ENCODE assay signal across 17 cellular contexts in genomic region chr20:14883324-14883723, GRCh38.
A peak's percentile ranks its signal among the peaks of the same experiment; 100 is the strongest.
DNase-seq lines count a peak whose midpoint lies in the region; ATAC-seq and TF ChIP-seq lines count a peak whose summit lies in the region.
"Had no signal": no experiment of that assay in that cellular context is flagged by ENCODE, and none has a peak within 500 bp of the region (broad histone marks: within the 10 kb centered on the region; RNA-seq: fewer than 3 reads in every experiment).

No MANE protein-coding gene starts in this region.

- H3K27me3 Mint-ChIP-seq in MCF 10A (ENCODE audit: insufficient read depth, unreplicated experiment) = no peaks in the 10 kb centered on the region
- H3K27me3 Mint-ChIP-seq: CD4-positive, CD25-positive, alpha-beta regulatory T cell had no signal

- intact Hi-C loops in mammary epithelial cell (cut with micrococcal nuclease) = loop anchor here (5.0 to 10.0 kb wide), 2 partner anchors 359 to 546 kb away; partner anchors contain the start of gene FLRT3
- intact Hi-C loops in MCF 10A (cut with micrococcal nuclease) = no loop called here

- H3K27me3 ChIP-seq in mammary epithelial cell (ENCODE audit: insufficient read depth, low read length) (no peaks in the 10 kb centered on the region), foreskin keratinocyte (no peaks in the 10 kb centered on the region), trophoblast cell (ENCODE audit: insufficient read depth, low read length) (no peaks in the 10 kb centered on the region)
- H3K27me3 ChIP-seq: BLaER1 treated with 17β-estradiol and CSF1 and Interleukin-3, amounts not matched to agents 10 nM and 100 nM had no signal

- no peak overlapping the region for H4K12ac ChIP-seq in trophoblast cell (ENCODE audit: low read depth, low read length)

- dilution Hi-C loops in mammary epithelial cell (cut with HindIII; ENCODE audit: low sequenced_read_pairs) = no loop called here

- no peak overlapping the region for H2BK12ac ChIP-seq in trophoblast cell (ENCODE audit: low read length)

- H3K27ac ChIP-seq in mammary epithelial cell (ENCODE audit: insufficient read depth, low read depth, low read length) (peak overlapping the region; percentile 79), foreskin keratinocyte (peak overlapping the region; percentile 82), trophoblast cell (ENCODE audit: low read depth, low read length) (no peak overlapping the region)
- H3K27ac ChIP-seq: 22Rv1; BLaER1 treated with 17β-estradiol and CSF1 and Interleukin-3, amounts not matched to agents 10 nM and 100 nM had no signal

- no peak overlapping the region for H2BK120ac ChIP-seq in trophoblast cell (ENCODE audit: insufficient read depth, low read length, poor library complexity)

- H3K4me2 ChIP-seq in mammary epithelial cell (ENCODE audit: insufficient read depth, low read depth, low read length) (peak overlapping the region; percentile 71), trophoblast cell (ENCODE audit: low read length) (no peak overlapping the region)
- H3K4me2 ChIP-seq: BLaER1 treated with 17β-estradiol and CSF1 and Interleukin-3, amounts not matched to agents 10 nM and 100 nM; GM23338 had no signal

- no peak overlapping the region for H2AK5ac ChIP-seq in trophoblast cell (ENCODE audit: low read length)

- H3K18ac ChIP-seq in trophoblast cell (ENCODE audit: low read length) = no peak overlapping the region

- no peak overlapping the region for H4K8ac ChIP-seq in trophoblast cell (ENCODE audit: low read depth, low read length)

- H3K14ac ChIP-seq in trophoblast cell (ENCODE audit: low read length) = no peak overlapping the region

- BruUV-seq in mammary epithelial cell (replicated peaks; lab: Mats Ljungman, UMichigan) = TSS peak; percentile 67
- BruUV-seq in MCF 10A (replicated peaks; lab: Mats Ljungman, UMichigan) = no TSS peak

- in situ Hi-C loops in mammary epithelial cell (cut with MboI; ENCODE audit: low sequenced_read_pairs in 2 of 2) = loop anchor here in 1 of 2 donors (25.0 kb wide), 1 partner anchor 546 kb away; the partner anchor contains the start of gene FLRT3

- H2AFZ ChIP-seq in mammary epithelial cell (ENCODE audit: low read depth, low read length) (no peak overlapping the region), trophoblast cell (ENCODE audit: insufficient read depth, low read length, poor library complexity) (no peak overlapping the region)
- H2AFZ ChIP-seq: GM23338 had no signal

- no peak overlapping the region for H3K27ac Mint-ChIP-seq in MCF 10A (ENCODE audit: low read depth, unreplicated experiment)
- H3K27ac Mint-ChIP-seq: CD4-positive, CD25-positive, alpha-beta regulatory T cell; GM23338; H9; IgD-negative memory B cell had no signal

- H3K36me3 ChIP-seq in mammary epithelial cell (ENCODE audit: insufficient read depth, low read length) (no peaks in the 10 kb centered on the region), trophoblast cell (ENCODE audit: control insufficient read depth in 1 of 2, insufficient read depth in 2 of 2, low read length in 2 of 2) (no peaks in the 10 kb centered on the region)
- H3K36me3 ChIP-seq: BLaER1 treated with 17β-estradiol and CSF1 and Interleukin-3, amounts not matched to agents 10 nM and 100 nM had no signal

- H3K4me1 ChIP-seq in mammary epithelial cell (ENCODE audit: insufficient read depth, low read length) (peaks cover 43% of the 10 kb centered on the region), foreskin keratinocyte (peaks cover 38% of the 10 kb centered on the region), trophoblast cell (ENCODE audit: control insufficient read depth in 1 of 2, insufficient read depth in 2 of 2, low read length in 2 of 2) (peaks cover 0 to 3% of the 10 kb centered on the region in 2 experiments)

- no peaks in the 10 kb centered on the region for H3K79me2 ChIP-seq in mammary epithelial cell (ENCODE audit: insufficient read depth, low read length)
- no peaks in the 10 kb centered on the region for H3K79me2 ChIP-seq in trophoblast cell (ENCODE audit: control insufficient read depth, insufficient read depth, low read length, poor library complexity)

- H3K9me3 Mint-ChIP-seq in MCF 10A (ENCODE audit: unreplicated experiment) = peaks cover 8% of the 10 kb centered on the region
- H3K9me3 Mint-ChIP-seq: GM23338, H9 had no signal

- no peaks in the 10 kb centered on the region for H3K79me1 ChIP-seq in trophoblast cell (ENCODE audit: low read length)

- H3K4me3 Mint-ChIP-seq in MCF 10A (ENCODE audit: unreplicated experiment) = no peak overlapping the region
- H3K4me3 Mint-ChIP-seq: CD4-positive, CD25-positive, alpha-beta regulatory T cell; GM23338; H9; IgD-negative memory B cell had no signal

- H4K20me1 ChIP-seq in mammary epithelial cell (ENCODE audit: insufficient read depth, low read length) = no peaks in the 10 kb centered on the region
- H4K20me1 ChIP-seq: BLaER1 treated with 17β-estradiol and CSF1 and Interleukin-3, amounts not matched to agents 10 nM and 100 nM had no signal

- WGBS in mammary epithelial cell (ENCODE audit: low coverage, missing lambda C conversion rate) = 5% methylated on average over 1 of the region's 1 CpG
- no CpG with 5 or more reads among the region's 1 CpG for WGBS in trophoblast cell (ENCODE audit: extremely low coverage, insufficient coverage, insufficient read length)

- no peak overlapping the region for H4K91ac ChIP-seq in trophoblast cell (ENCODE audit: low read depth, low read length)

- CTCF ChIA-PET in mammary epithelial cell (lab: Charles Lee; ENCODE audit: low non-redundant PET) = no interaction called here
- CTCF ChIA-PET in MCF 10A (lab: Yijun Ruan, JAX) = interaction anchor here (0.5 to 1.6 kb wide), 4 partner anchors 11 to 546 kb away, joined by 4 to 6 read pairs (median 5); partner anchors contain the start of gene FLRT3

- H3K4me1 Mint-ChIP-seq in MCF 10A (ENCODE audit: insufficient read depth, unreplicated experiment) = peaks cover 17% of the 10 kb centered on the region
- H3K4me1 Mint-ChIP-seq: CD4-positive, CD25-positive, alpha-beta regulatory T cell had no signal

- no peak overlapping the region for H2BK5ac ChIP-seq in trophoblast cell (ENCODE audit: low read depth, low read length, poor library complexity)

- DNase-seq in mammary epithelial cell (peak; percentile 53), MCF 10A (ENCODE audit: unreplicated experiment) (no peak), foreskin keratinocyte (peak; percentile 22 to 56), renal cortical epithelial cell (ENCODE audit: low read depth) (peak; percentile 57), trophoblast cell (no peak)
- no peak for DNase-seq in stimulated activated CD4-positive, alpha-beta T cell treated with anti-CD3 and anti-CD28 coated beads, Interleukin-4, amount 100 ng/mL, for 24 hours
- DNase-seq: Calu3; CD4-positive, CD25-positive, alpha-beta regulatory T cell; DMS 273 treated with DMSO at 0.1 percent for 48 hours; DMS79 treated with DMSO at 0.1 percent for 48 hours; EL; H9 had no signal

- POLR2A ChIA-PET in MCF 10A (lab: Yijun Ruan, JAX) = interaction anchor here (0.6 to 1.2 kb wide), 3 partner anchors 10 to 106 kb away, joined by 3 to 5 read pairs (median 3); no protein-coding TSS in a partner anchor

- no peaks in the 10 kb centered on the region for H3K36me3 Mint-ChIP-seq in MCF 10A (ENCODE audit: insufficient read depth, unreplicated experiment)
- H3K36me3 Mint-ChIP-seq: CD4-positive, CD25-positive, alpha-beta regulatory T cell; IgD-negative memory B cell had no signal

- no peak overlapping the region for H3K4ac ChIP-seq in trophoblast cell (ENCODE audit: low read depth, low read length)

- TF ChIP-seq CTCF in mammary epithelial cell (conservative IDR thresholded peaks at IDR 0.05 in 1 of 2, IDR thresholded peaks at IDR 0.05 in 1 of 2; ENCODE audit: extremely low read depth in 1 of 2, insufficient read depth in 1 of 2, low read depth in 1 of 2, low read length in 2 of 2) = no peak
- TF ChIP-seq CTCF in MCF 10A (IDR thresholded peaks at IDR 0.05; ENCODE audit: unreplicated experiment) = no peak
- no peak for TF ChIP-seq CTCF in foreskin keratinocyte (conservative IDR thresholded peaks at IDR 0.05)

- peak; percentile 1 for ATAC-seq in foreskin keratinocyte
- no peak for ATAC-seq in HG02938 (IDR thresholded peaks at IDR 0.05; ENCODE audit: unreplicated experiment)
- ATAC-seq: GM23338 had no signal

- H3K9ac ChIP-seq in mammary epithelial cell (ENCODE audit: insufficient read depth, low read length) = no peak overlapping the region
- H3K9ac ChIP-seq in trophoblast cell (ENCODE audit: low read length) = no peak overlapping the region
- H3K9ac ChIP-seq: BLaER1 treated with 17β-estradiol and CSF1 and Interleukin-3, amounts not matched to agents 10 nM and 100 nM had no signal

- H3K9me3 ChIP-seq in mammary epithelial cell (replicated peaks; ENCODE audit: insufficient read depth, low read length) = no peaks in the 10 kb centered on the region
- H3K9me3 ChIP-seq in trophoblast cell (ENCODE audit: insufficient read depth, low read depth, low read length) = no peaks in the 10 kb centered on the region
- H3K9me3 ChIP-seq: BLaER1 treated with 17β-estradiol and CSF1 and Interleukin-3, amounts not matched to agents 10 nM and 100 nM had no signal

- H3K4me3 ChIP-seq in mammary epithelial cell (replicated peaks in 1 of 3; ENCODE audit: insufficient read depth in 1 of 3, low read depth in 2 of 3, low read length in 3 of 3) (no peak overlapping the region), trophoblast cell (ENCODE audit: low read depth, low read length) (no peak overlapping the region)
- H3K4me3 ChIP-seq: BLaER1 treated with 17β-estradiol and CSF1 and Interleukin-3, amounts not matched to agents 10 nM and 100 nM; GM23338 had no signal

- no peak overlapping the region for H3K23ac ChIP-seq in trophoblast cell (ENCODE audit: low read length)

Comparison
In these comparisons a context has a peak if more than half of its experiments do, and no peak if none do; other contexts are left out.
1. DNase-seq: peak in mammary epithelial cell (single experiment), foreskin keratinocyte (2 of 2) and renal cortical epithelial cell (single experiment); none in MCF 10A (single experiment), stimulated activated CD4-positive, alpha-beta T cell treated with anti-CD3 and anti-CD28 coated beads, Interleukin-4, amount 100 ng/mL, for 24 hours (single experiment) and trophoblast cell (0 of 2).